1 cellular context compared by ENCODE assay signal in the genomic region with DNA sequence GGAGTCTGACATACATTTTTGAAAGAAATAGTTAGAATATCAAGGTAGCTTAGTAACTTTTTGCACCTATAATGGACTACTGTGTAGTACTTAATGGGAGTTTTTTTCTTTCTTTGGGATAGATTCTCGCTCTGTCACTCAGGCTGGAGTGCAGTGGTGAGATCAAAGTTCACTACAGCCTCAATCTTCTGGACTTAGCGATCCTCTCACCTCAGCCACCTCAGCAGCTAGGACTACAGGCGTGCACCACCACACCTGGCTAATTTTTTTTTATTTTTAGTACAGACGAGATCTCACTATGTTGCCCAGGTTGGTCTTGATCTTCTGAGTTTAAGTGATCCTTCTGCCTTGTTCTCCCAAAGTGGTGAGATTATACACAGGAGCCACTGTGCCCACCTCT.
TF ChIP-seq lines count a peak whose summit lies in the region.

No MANE protein-coding gene starts in this region.

TF ChIP-seq in HepG2, 621 proteins besides CTCF, POLR2A, EP300 and RAD21 (continued from another document):
- TF ChIP-seq, protein P1, sequence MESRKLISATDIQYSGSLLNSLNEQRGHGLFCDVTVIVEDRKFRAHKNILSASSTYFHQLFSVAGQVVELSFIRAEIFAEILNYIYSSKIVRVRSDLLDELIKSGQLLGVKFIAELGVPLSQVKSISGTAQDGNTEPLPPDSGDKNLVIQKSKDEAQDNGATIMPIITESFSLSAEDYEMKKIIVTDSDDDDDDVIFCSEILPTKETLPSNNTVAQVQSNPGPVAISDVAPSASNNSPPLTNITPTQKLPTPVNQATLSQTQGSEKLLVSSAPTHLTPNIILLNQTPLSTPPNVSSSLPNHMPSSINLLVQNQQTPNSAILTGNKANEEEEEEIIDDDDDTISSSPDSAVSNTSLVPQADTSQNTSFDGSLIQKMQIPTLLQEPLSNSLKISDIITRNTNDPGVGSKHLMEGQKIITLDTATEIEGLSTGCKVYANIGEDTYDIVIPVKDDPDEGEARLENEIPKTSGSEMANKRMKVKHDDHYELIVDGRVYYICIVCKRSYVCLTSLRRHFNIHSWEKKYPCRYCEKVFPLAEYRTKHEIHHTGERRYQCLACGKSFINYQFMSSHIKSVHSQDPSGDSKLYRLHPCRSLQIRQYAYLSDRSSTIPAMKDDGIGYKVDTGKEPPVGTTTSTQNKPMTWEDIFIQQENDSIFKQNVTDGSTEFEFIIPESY (CRISPR knock-in tag; IDR thresholded peaks at IDR 0.05) = 0 out of 2 replicates have a peak, but pooled peaks have one; percentile 23
- TF ChIP-seq SRF (IDR thresholded peaks at IDR 0.05; ENCODE audit: low read depth, low read length) = no peak
- no peak for TF ChIP-seq SIN3A (IDR thresholded peaks at IDR 0.05; ENCODE audit: borderline replicate concordance, low read depth, low read length)
- TF ChIP-seq ZNF460 (CRISPR knock-in tag; IDR thresholded peaks at IDR 0.05; ENCODE audit: borderline replicate concordance) = peak; percentile 67; the same call in 1 of the 2 replicates
- TF ChIP-seq, protein P2, sequence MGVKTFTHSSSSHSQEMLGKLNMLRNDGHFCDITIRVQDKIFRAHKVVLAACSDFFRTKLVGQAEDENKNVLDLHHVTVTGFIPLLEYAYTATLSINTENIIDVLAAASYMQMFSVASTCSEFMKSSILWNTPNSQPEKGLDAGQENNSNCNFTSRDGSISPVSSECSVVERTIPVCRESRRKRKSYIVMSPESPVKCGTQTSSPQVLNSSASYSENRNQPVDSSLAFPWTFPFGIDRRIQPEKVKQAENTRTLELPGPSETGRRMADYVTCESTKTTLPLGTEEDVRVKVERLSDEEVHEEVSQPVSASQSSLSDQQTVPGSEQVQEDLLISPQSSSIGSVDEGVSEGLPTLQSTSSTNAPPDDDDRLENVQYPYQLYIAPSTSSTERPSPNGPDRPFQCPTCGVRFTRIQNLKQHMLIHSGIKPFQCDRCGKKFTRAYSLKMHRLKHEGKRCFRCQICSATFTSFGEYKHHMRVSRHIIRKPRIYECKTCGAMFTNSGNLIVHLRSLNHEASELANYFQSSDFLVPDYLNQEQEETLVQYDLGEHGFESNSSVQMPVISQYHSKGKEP (CRISPR knock-in tag; IDR thresholded peaks at IDR 0.05) = no peak
- TF ChIP-seq ZEB1 (IDR thresholded peaks at IDR 0.05; ENCODE audit: insufficient replicate concordance, low read depth) = no peak
- no peak for TF ChIP-seq ZNF354B (CRISPR knock-in tag; IDR thresholded peaks at IDR 0.05)
- TF ChIP-seq, protein P3, sequence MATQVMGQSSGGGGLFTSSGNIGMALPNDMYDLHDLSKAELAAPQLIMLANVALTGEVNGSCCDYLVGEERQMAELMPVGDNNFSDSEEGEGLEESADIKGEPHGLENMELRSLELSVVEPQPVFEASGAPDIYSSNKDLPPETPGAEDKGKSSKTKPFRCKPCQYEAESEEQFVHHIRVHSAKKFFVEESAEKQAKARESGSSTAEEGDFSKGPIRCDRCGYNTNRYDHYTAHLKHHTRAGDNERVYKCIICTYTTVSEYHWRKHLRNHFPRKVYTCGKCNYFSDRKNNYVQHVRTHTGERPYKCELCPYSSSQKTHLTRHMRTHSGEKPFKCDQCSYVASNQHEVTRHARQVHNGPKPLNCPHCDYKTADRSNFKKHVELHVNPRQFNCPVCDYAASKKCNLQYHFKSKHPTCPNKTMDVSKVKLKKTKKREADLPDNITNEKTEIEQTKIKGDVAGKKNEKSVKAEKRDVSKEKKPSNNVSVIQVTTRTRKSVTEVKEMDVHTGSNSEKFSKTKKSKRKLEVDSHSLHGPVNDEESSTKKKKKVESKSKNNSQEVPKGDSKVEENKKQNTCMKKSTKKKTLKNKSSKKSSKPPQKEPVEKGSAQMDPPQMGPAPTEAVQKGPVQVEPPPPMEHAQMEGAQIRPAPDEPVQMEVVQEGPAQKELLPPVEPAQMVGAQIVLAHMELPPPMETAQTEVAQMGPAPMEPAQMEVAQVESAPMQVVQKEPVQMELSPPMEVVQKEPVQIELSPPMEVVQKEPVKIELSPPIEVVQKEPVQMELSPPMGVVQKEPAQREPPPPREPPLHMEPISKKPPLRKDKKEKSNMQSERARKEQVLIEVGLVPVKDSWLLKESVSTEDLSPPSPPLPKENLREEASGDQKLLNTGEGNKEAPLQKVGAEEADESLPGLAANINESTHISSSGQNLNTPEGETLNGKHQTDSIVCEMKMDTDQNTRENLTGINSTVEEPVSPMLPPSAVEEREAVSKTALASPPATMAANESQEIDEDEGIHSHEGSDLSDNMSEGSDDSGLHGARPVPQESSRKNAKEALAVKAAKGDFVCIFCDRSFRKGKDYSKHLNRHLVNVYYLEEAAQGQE (IDR thresholded peaks at IDR 0.05; ENCODE audit: borderline replicate concordance in 1 of 2, low read depth in 1 of 2, low read length in 2 of 2) = no peak
- TF ChIP-seq, protein P4, sequence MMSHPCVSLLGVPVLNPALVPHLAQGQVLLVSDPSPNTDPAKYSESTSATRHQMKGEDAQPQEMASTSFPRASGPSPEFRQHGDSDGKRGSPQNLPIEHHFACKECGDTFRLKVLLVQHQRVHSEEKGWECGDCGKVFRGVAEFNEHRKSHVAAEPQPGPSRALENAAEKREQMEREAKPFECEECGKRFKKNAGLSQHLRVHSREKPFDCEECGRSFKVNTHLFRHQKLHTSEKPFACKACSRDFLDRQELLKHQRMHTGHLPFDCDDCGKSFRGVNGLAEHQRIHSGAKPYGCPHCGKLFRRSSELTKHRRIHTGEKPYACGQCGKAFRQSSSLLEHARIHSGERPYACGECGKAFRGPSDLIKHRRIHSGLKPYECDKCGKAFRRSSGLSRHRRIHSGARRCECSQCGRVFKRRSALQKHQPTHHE (CRISPR knock-in tag; IDR thresholded peaks at IDR 0.05; ENCODE audit: borderline replicate concordance) = no peak
- TF ChIP-seq HNF4A (CRISPR knock-in tag; IDR thresholded peaks at IDR 0.05) = peak; percentile 58
- no peak for TF ChIP-seq FOXA3 (CRISPR knock-in tag; IDR thresholded peaks at IDR 0.05)
TF ChIP-seq in HepG2: peak in this region for 3.
